ENCODE assay signal across 12 cellular contexts in the genomic region with DNA sequence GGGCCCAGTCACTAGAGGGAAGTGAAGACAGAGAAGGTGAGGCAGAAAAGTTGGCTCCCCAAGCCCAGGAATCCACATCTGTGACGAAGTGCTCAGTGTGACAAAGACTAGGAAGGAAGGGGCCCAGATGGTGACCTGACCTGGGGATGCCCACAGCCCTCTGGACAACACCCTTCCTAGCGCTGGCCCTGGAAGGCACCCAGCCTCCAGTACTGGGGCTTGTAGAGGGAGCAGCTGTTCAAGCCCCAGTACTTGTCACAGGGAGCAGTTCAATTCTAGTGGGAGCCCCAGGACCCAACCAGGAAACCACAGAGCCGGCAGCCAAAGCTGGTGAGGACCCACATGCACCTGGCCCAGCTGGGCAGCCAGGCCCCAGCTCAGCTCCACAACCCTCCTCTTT.
A peak's percentile ranks its signal among the peaks of the same experiment; 100 is the strongest.
DNase-seq lines count a peak whose midpoint lies in the region; ATAC-seq, FAIRE-seq and TF ChIP-seq lines count a peak whose summit lies in the region.
"Had no signal": no experiment of that assay in that cellular context is flagged by ENCODE, and none has a peak within 500 bp of the region (broad histone marks: within the 10 kb centered on the region; RNA-seq: fewer than 3 reads in every experiment).

No MANE protein-coding gene starts in this region.

- H3K27ac Mint-ChIP-seq in glutamatergic neuron (ENCODE audit: unreplicated experiment), result peak overlapping the region; percentile 88
- H3K27ac Mint-ChIP-seq: memory B cell, T-helper 17 cell had no signal

- intact Hi-C loops in gastrocnemius medialis (cut with DNase I; ENCODE audit: low total_unique reads), result no loop called here

- H3K4me3 ChIP-seq in gastrocnemius medialis, result no peak overlapping the region

- peak; percentile 55 for DNase-seq in GM12891 (ENCODE audit: insufficient read length, low spot score)
- peak; percentile 92 for DNase-seq in NCI-H2107 treated with DMSO at 0.1 percent for 48 hours (lab: John Stamatoyannopoulos, UW; ENCODE audit: unreplicated experiment)
- no peak for DNase-seq in glutamatergic neuron
- DNase-seq in gastrocnemius medialis, result no peak
- DNase-seq in stimulated activated CD4-positive, alpha-beta T cell treated with anti-CD3 and anti-CD28 coated beads, Interleukin-4, amount 100 ng/mL, for 1 hour, result no peak
- no peak for DNase-seq in SK-N-DZ (ENCODE audit: low spot score)
- no peak for DNase-seq in ureter (ENCODE audit: low spot score)
- DNase-seq: activated gamma-delta T cell treated with Interleukin-2 at 50 U/mL for 16 hours, T-helper 17 cell had no signal

- TF ChIP-seq POLR2A in GM12891 (IDR thresholded peaks at IDR 0.05; ENCODE audit: low read depth, low read length) (no peak), gastrocnemius medialis (IDR thresholded peaks at IDR 0.05) (no peak)

- H3K9me3 Mint-ChIP-seq in glutamatergic neuron (ENCODE audit: unreplicated experiment), result peaks cover 15% of the 10 kb centered on the region
- H3K9me3 Mint-ChIP-seq: memory B cell had no signal

- FAIRE-seq in GM12891 (lab: Jason Lieb, UNC), result peak; percentile 75

- peaks cover 29% of the 10 kb centered on the region for H3K27me3 Mint-ChIP-seq in glutamatergic neuron (ENCODE audit: unreplicated experiment)
- H3K27me3 Mint-ChIP-seq: memory B cell, T-helper 17 cell had no signal

- peak overlapping the region in 3 of 4 donors; percentile 8 to 63 (median 36) for H3K27ac ChIP-seq in gastrocnemius medialis

- no peaks in the 10 kb centered on the region for H3K36me3 Mint-ChIP-seq in glutamatergic neuron (ENCODE audit: unreplicated experiment)
- H3K36me3 Mint-ChIP-seq: memory B cell had no signal

- ATAC-seq in gastrocnemius medialis (no peak), HG02678 (IDR thresholded peaks at IDR 0.05; ENCODE audit: unreplicated experiment) (no peak)
- ATAC-seq: T-helper 17 cell had no signal

- no peaks in the 10 kb centered on the region for H3K27me3 ChIP-seq in gastrocnemius medialis
- H3K27me3 ChIP-seq: breast epithelium had no signal

- no peaks in the 10 kb centered on the region for H3K36me3 ChIP-seq in gastrocnemius medialis
- H3K36me3 ChIP-seq: breast epithelium had no signal

- peaks cover 26 to 28% of the 10 kb centered on the region in 2 donors for H3K4me1 ChIP-seq in gastrocnemius medialis

- H3K4me3 Mint-ChIP-seq in glutamatergic neuron (ENCODE audit: unreplicated experiment), result peak overlapping the region; percentile 71
- H3K4me3 Mint-ChIP-seq: T-helper 17 cell had no signal

- H3K4me1 Mint-ChIP-seq in glutamatergic neuron (ENCODE audit: low read depth, unreplicated experiment), result peaks cover 36% of the 10 kb centered on the region

- no peaks in the 10 kb centered on the region for H3K9me3 ChIP-seq in gastrocnemius medialis
- H3K9me3 ChIP-seq: breast epithelium had no signal

- in situ Hi-C loops in gastrocnemius medialis (cut with MboI; ENCODE audit: low sequenced_read_pairs in 4 of 4), result no loop called here

- TF ChIP-seq CTCF in glutamatergic neuron (IDR thresholded peaks at IDR 0.05; ENCODE audit: partially characterized antibody, unreplicated experiment) (no peak), gastrocnemius medialis (IDR thresholded peaks at IDR 0.05 in 4 of 5, conservative IDR thresholded peaks at IDR 0.05 in 1 of 5) (no peak)

TF ChIP-seq in GM12891, 5 proteins besides CTCF, POLR2A, EP300 and RAD21:
- no peak for TF ChIP-seq POU2F2 (IDR thresholded peaks at IDR 0.05; ENCODE audit: low read depth, low read length)
- no peak for TF ChIP-seq SPI1 (IDR thresholded peaks at IDR 0.05; ENCODE audit: low read depth, low read length)
- no peak for TF ChIP-seq PAX5 (IDR thresholded peaks at IDR 0.05; ENCODE audit: insufficient read depth, low read length, severe bottlenecking)
- no peak for TF ChIP-seq TAF1 (IDR thresholded peaks at IDR 0.05; ENCODE audit: low read depth, low read length)
- TF ChIP-seq POLR2AphosphoS5 (IDR thresholded peaks at IDR 0.05; ENCODE audit: low read depth, low read length), result no peak

Comparison
In these comparisons a context has a peak if more than half of its experiments do, and no peak if none do; other contexts are left out.
1. DNase-seq: peak in GM12891 (single experiment) and NCI-H2107 treated with DMSO at 0.1 percent for 48 hours (single experiment); none in glutamatergic neuron (single experiment), gastrocnemius medialis (0 of 2), stimulated activated CD4-positive, alpha-beta T cell treated with anti-CD3 and anti-CD28 coated beads, Interleukin-4, amount 100 ng/mL, for 1 hour (single experiment), SK-N-DZ (single experiment) and ureter (single experiment).